ENCODE assay signal across 1 cellular context in genomic region chr1:36673207-36673606, GRCh38.
TF ChIP-seq lines count a peak whose summit lies in the region.

No MANE protein-coding gene starts in this region.

TF ChIP-seq in WTC11, 78 proteins besides CTCF, POLR2A, EP300 and RAD21 (continued from another document):
- TF ChIP-seq ZNF281 (CRISPR knock-in tag; IDR thresholded peaks at IDR 0.05) (no peak), PREB (CRISPR knock-in tag; IDR thresholded peaks at IDR 0.05; ENCODE audit: borderline replicate concordance) (no peak), HMGXB4 (CRISPR knock-in tag; IDR thresholded peaks at IDR 0.05) (no peak), IRF2 (CRISPR knock-in tag; IDR thresholded peaks at IDR 0.05; ENCODE audit: borderline replicate concordance, low read depth) (no peak), NFATC4 (CRISPR knock-in tag; IDR thresholded peaks at IDR 0.05) (no peak), RORB (CRISPR knock-in tag; IDR thresholded peaks at IDR 0.05) (no peak), MAX (CRISPR knock-in tag; IDR thresholded peaks at IDR 0.05) (no peak), ZNF532 (CRISPR knock-in tag; IDR thresholded peaks at IDR 0.05; ENCODE audit: borderline replicate concordance) (no peak), GABPB1 (CRISPR knock-in tag; IDR thresholded peaks at IDR 0.05) (no peak)
